In genomic region chr18:47975701-47976100, GRCh38 we compare ENCODE assay signal across 13 cellular contexts.
"Had no signal": no experiment of that assay in that cellular context is flagged by ENCODE, and none has a peak within 500 bp of the region (broad histone marks: within the 10 kb centered on the region; RNA-seq: fewer than 3 reads in every experiment).

No MANE protein-coding gene starts in this region.

- H2AFZ ChIP-seq: parathyroid adenoma had no signal

- H3K4me1 ChIP-seq: gastrocnemius medialis, parathyroid adenoma, thyroid gland, vagina had no signal

- H3K27me3 ChIP-seq: gastrocnemius medialis, thyroid gland, vagina had no signal

- H3K79me2 ChIP-seq: parathyroid adenoma had no signal

- H3K4me3 Mint-ChIP-seq: activated CD4-positive, alpha-beta T cell treated with anti-CD3 and anti-CD28 coated beads, Interleukin-2, amount 10 ng/mL, durations not matched to agents 24 days and 14 days; activated naive CD4-positive, alpha-beta T cell treated with anti-CD3 and anti-CD28 coated beads, Interleukin-2, amount 10 ng/mL, durations not matched to agents 7 days and 5 days; mesothelial cell of epicardium had no signal

- H3K4me1 Mint-ChIP-seq: activated CD4-positive, alpha-beta T cell treated with anti-CD3 and anti-CD28 coated beads, Interleukin-2, amount 10 ng/mL, durations not matched to agents 24 days and 14 days; activated naive CD4-positive, alpha-beta T cell treated with anti-CD3 and anti-CD28 coated beads, Interleukin-2, amount 10 ng/mL, durations not matched to agents 7 days and 5 days had no signal

- H3K27ac Mint-ChIP-seq: activated CD4-positive, alpha-beta T cell treated with anti-CD3 and anti-CD28 coated beads, Interleukin-2, amount 10 ng/mL, durations not matched to agents 24 days and 14 days; activated naive CD4-positive, alpha-beta T cell treated with anti-CD3 and anti-CD28 coated beads, Interleukin-2, amount 10 ng/mL, durations not matched to agents 7 days and 5 days; activated T-helper 2 cell treated with anti-CD3 and anti-CD28 coated beads, Interferon-gamma antibody, Interleukin-2, Interleukin-4, amounts not matched to agents 10 μg/mL and 5 μg/mL and 100 μg/mL, durations not matched to agents 14 hours and 24 hours and 36 hours; mesothelial cell of epicardium had no signal

- H3K9me3 ChIP-seq: gastrocnemius medialis, thyroid gland, vagina had no signal

- H3K9ac ChIP-seq: parathyroid adenoma had no signal

- H3K27ac ChIP-seq: coronary artery, epithelial cell of prostate, gastrocnemius medialis, parathyroid adenoma, thyroid gland, vagina had no signal

- H3K36me3 ChIP-seq: gastrocnemius medialis, thyroid gland, vagina had no signal

- H3K9me3 Mint-ChIP-seq: activated naive CD4-positive, alpha-beta T cell treated with anti-CD3 and anti-CD28 coated beads, Interleukin-2, amount 10 ng/mL, durations not matched to agents 7 days and 5 days; activated T-helper 2 cell treated with anti-CD3 and anti-CD28 coated beads, Interferon-gamma antibody, Interleukin-2, Interleukin-4, amounts not matched to agents 10 μg/mL and 5 μg/mL and 100 μg/mL, durations not matched to agents 14 hours and 24 hours and 36 hours; mesothelial cell of epicardium had no signal

- H3K4me3 ChIP-seq: coronary artery, gastrocnemius medialis, thyroid gland, vagina had no signal

- ATAC-seq: gastrocnemius medialis had no signal

- H3K36me3 Mint-ChIP-seq: activated naive CD4-positive, alpha-beta T cell treated with anti-CD3 and anti-CD28 coated beads, Interleukin-2, amount 10 ng/mL, durations not matched to agents 7 days and 5 days; mesothelial cell of epicardium had no signal

- DNase-seq: activated CD4-positive, alpha-beta T cell treated with anti-CD3 and anti-CD28 coated beads, Interleukin-2, amount 10 ng/mL, durations not matched to agents 24 days and 14 days; activated naive CD4-positive, alpha-beta T cell treated with anti-CD3 and anti-CD28 coated beads, Interleukin-2, amount 10 ng/mL, durations not matched to agents 7 days and 5 days; activated T-cell treated with anti-CD3 and anti-CD28 coated beads for 4 hours; caudate nucleus; effector CD8-positive, alpha-beta T cell; gastrocnemius medialis; thyroid gland had no signal
